ENCODE assay signal across 17 cellular contexts in the genomic region with DNA sequence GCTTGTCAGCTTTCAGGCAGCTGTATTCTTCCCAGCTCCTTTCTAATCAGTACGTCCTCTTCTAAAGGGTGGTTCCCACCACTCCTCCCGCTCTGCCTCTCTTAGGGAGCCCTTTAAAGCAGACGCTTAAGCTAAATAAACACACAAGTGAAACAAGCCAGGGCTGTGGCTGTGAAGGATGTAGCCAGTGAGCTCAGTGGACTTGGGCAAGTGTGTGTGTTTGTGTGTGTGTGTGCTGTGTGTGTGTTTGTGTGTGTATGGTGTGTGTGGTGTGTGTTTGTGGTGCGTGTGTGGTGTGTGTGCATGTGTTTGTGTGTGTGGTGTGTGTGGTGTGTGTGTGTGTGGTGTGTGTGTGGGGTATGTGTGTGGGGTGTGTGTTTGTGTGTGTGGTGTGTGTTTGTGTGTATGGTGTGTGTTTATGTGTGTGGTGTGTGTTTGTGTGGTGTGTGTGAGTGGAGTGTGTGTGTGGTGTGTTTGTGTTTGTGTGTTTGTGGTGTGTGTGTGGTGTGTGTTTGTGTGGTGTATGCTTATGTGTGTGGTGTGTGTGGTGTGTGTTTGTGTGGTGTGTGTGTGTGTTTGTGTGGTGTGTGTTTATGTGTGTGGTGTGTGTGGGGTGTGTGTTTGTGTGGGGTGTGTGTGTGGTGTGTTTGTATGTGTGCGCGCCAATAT.
A peak's percentile ranks its signal among the peaks of the same experiment; 100 is the strongest.
DNase-seq lines count a peak whose midpoint lies in the region; ATAC-seq, FAIRE-seq and TF ChIP-seq lines count a peak whose summit lies in the region.
"Had no signal": no experiment of that assay in that cellular context is flagged by ENCODE, and none has a peak within 500 bp of the region (broad histone marks: within the 10 kb centered on the region; RNA-seq: fewer than 3 reads in every experiment).

No MANE protein-coding gene starts in this region.

- peaks cover 3% of the 10 kb centered on the region for H3K4me1 Mint-ChIP-seq in activated naive CD8-positive, alpha-beta T cell treated with anti-CD3 and anti-CD28 coated beads, Interleukin-2, amount 10 ng/mL, durations not matched to agents 7 days and 5 days
- no peaks in the 10 kb centered on the region for H3K4me1 Mint-ChIP-seq in activated naive CD8-positive, alpha-beta T cell treated with anti-CD3 and anti-CD28 coated beads for 36 hours

- H3K27ac ChIP-seq in pancreas: no peak overlapping the region
- H3K27ac ChIP-seq: gastroesophageal sphincter, SJCRH30, uterus, VCaP had no signal

- no peaks in the 10 kb centered on the region for H3K27me3 ChIP-seq in pancreas
- H3K27me3 ChIP-seq: gastroesophageal sphincter, SJCRH30, uterus had no signal

- TF ChIP-seq CTCF in astrocyte of the spinal cord (IDR thresholded peaks at IDR 0.05; ENCODE audit: low read depth, low read length) (no peak), pancreas (IDR thresholded peaks at IDR 0.05) (no peak)

- DNase-seq in activated naive CD8-positive, alpha-beta T cell treated with anti-CD3 and anti-CD28 coated beads, Interleukin-2, amount 10 ng/mL, durations not matched to agents 7 days and 5 days: no peak
- DNase-seq in activated naive CD8-positive, alpha-beta T cell treated with anti-CD3 and anti-CD28 coated beads for 36 hours: no peak
- peak; percentile 1 for DNase-seq in astrocyte of the spinal cord (ENCODE audit: low read depth, low spot score)
- DNase-seq in left kidney (ENCODE audit: low read depth, low spot score): peak; percentile 36
- no peak for DNase-seq in urothelium cell line (ENCODE audit: low spot score)
- no peak for DNase-seq in pancreas
- DNase-seq: activated CD8-positive, alpha-beta memory T cell treated with anti-CD3 and anti-CD28 coated beads, Interleukin-2, amount 50 U/mL, for 4 hours; amygdala; NCI-H1694 treated with DMSO at 0.1 percent for 48 hours; NK-92 treated with Interleukin-12 subunit alpha and Interleukin-12 subunit beta, amount 100 ng/mL, for 24 hours; retina; uterus had no signal

- in situ Hi-C loops in astrocyte of the spinal cord (cut with HindIII; ENCODE audit: low sequenced_read_pairs): no loop called here

- intact Hi-C loops in pancreas (cut with DNase I): no loop called here

- peak overlapping the region; percentile 51 for H3K27ac Mint-ChIP-seq in activated naive CD8-positive, alpha-beta T cell treated with anti-CD3 and anti-CD28 coated beads, Interleukin-2, amount 10 ng/mL, durations not matched to agents 7 days and 5 days
- no peak overlapping the region for H3K27ac Mint-ChIP-seq in activated naive CD8-positive, alpha-beta T cell treated with anti-CD3 and anti-CD28 coated beads for 36 hours

- H3K27me3 Mint-ChIP-seq in activated naive CD8-positive, alpha-beta T cell treated with anti-CD3 and anti-CD28 coated beads, Interleukin-2, amount 10 ng/mL, durations not matched to agents 7 days and 5 days: no peaks in the 10 kb centered on the region
- no peaks in the 10 kb centered on the region for H3K27me3 Mint-ChIP-seq in activated naive CD8-positive, alpha-beta T cell treated with anti-CD3 and anti-CD28 coated beads for 36 hours

- WGBS in pancreas, 2 donors: 75 to 76% methylated on average over 6 of the region's 6 CpGs

- H3K4me3 ChIP-seq in astrocyte of the spinal cord (ENCODE audit: low read depth, low read length) (no peak overlapping the region), pancreas (no peak overlapping the region)
- H3K4me3 ChIP-seq: gastroesophageal sphincter, SJCRH30, uterus had no signal

- H3K36me3 ChIP-seq in pancreas: no peaks in the 10 kb centered on the region
- H3K36me3 ChIP-seq: gastroesophageal sphincter, SJCRH30, uterus had no signal

- FAIRE-seq in urothelium cell line (lab: Jason Lieb, UNC) (peak; percentile 99), pancreas (lab: Jason Lieb, UNC) (no peak)

- H3K4me3 Mint-ChIP-seq in activated naive CD8-positive, alpha-beta T cell treated with anti-CD3 and anti-CD28 coated beads, Interleukin-2, amount 10 ng/mL, durations not matched to agents 7 days and 5 days: no peak overlapping the region
- H3K4me3 Mint-ChIP-seq in activated naive CD8-positive, alpha-beta T cell treated with anti-CD3 and anti-CD28 coated beads for 36 hours: no peak overlapping the region

- no peak for ATAC-seq in activated naive CD8-positive, alpha-beta T cell treated with anti-CD3 and anti-CD28 coated beads, Interleukin-2, amount 10 ng/mL, durations not matched to agents 7 days and 5 days (ENCODE audit: low read depth)
- no peak for ATAC-seq in pancreas
- ATAC-seq in GM18498 (IDR thresholded peaks at IDR 0.05; ENCODE audit: unreplicated experiment): no peak
- no peak for ATAC-seq in HG02938 (IDR thresholded peaks at IDR 0.05; ENCODE audit: unreplicated experiment)
- ATAC-seq: gastroesophageal sphincter had no signal

- no peaks in the 10 kb centered on the region for H3K9me3 ChIP-seq in pancreas
- H3K9me3 ChIP-seq: gastroesophageal sphincter, SJCRH30, uterus had no signal

- POLR2A ChIA-PET in activated naive CD8-positive, alpha-beta T cell treated with anti-CD3 and anti-CD28 coated beads, Interleukin-2, amount 10 ng/mL, durations not matched to agents 7 days and 5 days (lab: Charles Lee): no interaction called here

- H3K9me3 Mint-ChIP-seq in activated naive CD8-positive, alpha-beta T cell treated with anti-CD3 and anti-CD28 coated beads, Interleukin-2, amount 10 ng/mL, durations not matched to agents 7 days and 5 days: peaks cover 6% of the 10 kb centered on the region
- H3K9me3 Mint-ChIP-seq in activated naive CD8-positive, alpha-beta T cell treated with anti-CD3 and anti-CD28 coated beads for 36 hours: peaks cover 2% of the 10 kb centered on the region

- H3K4me1 ChIP-seq in pancreas: no peaks in the 10 kb centered on the region
- H3K4me1 ChIP-seq: gastroesophageal sphincter, SJCRH30, uterus had no signal

- no peaks in the 10 kb centered on the region for H3K36me3 Mint-ChIP-seq in activated naive CD8-positive, alpha-beta T cell treated with anti-CD3 and anti-CD28 coated beads, Interleukin-2, amount 10 ng/mL, durations not matched to agents 7 days and 5 days
- peaks cover 2% of the 10 kb centered on the region for H3K36me3 Mint-ChIP-seq in activated naive CD8-positive, alpha-beta T cell treated with anti-CD3 and anti-CD28 coated beads for 36 hours

Comparison
In these comparisons a context has a peak if more than half of its experiments do, and no peak if none do; other contexts are left out.
1. DNase-seq: peak in astrocyte of the spinal cord (single experiment) and left kidney (single experiment); none in activated naive CD8-positive, alpha-beta T cell treated with anti-CD3 and anti-CD28 coated beads, Interleukin-2, amount 10 ng/mL, durations not matched to agents 7 days and 5 days (single experiment), activated naive CD8-positive, alpha-beta T cell treated with anti-CD3 and anti-CD28 coated beads for 36 hours (single experiment), urothelium cell line (single experiment) and pancreas (0 of 6).